In genomic region chr7:65037740-65038678, GRCh38 we compare ENCODE assay signal across 1 cellular context.
TF ChIP-seq lines count a peak whose summit lies in the region.

No MANE protein-coding gene starts in this region.

TF ChIP-seq in HepG2, 621 proteins besides CTCF, POLR2A, EP300 and RAD21 (continued from another document and continues in another):
- TF ChIP-seq ZNF280D (CRISPR knock-in tag; IDR thresholded peaks at IDR 0.05): no peak
- TF ChIP-seq ZNF30 (CRISPR knock-in tag; IDR thresholded peaks at IDR 0.05): no peak
- TF ChIP-seq ZBTB8A (CRISPR knock-in tag; IDR thresholded peaks at IDR 0.05; ENCODE audit: borderline replicate concordance, low read depth): no peak
- no peak for TF ChIP-seq ZNF775 (CRISPR knock-in tag; IDR thresholded peaks at IDR 0.05; ENCODE audit: borderline replicate concordance)
- TF ChIP-seq ZNF703 (CRISPR knock-in tag; IDR thresholded peaks at IDR 0.05; ENCODE audit: borderline replicate concordance): no peak
- no peak for TF ChIP-seq SKI (IDR thresholded peaks at IDR 0.05; ENCODE audit: partially characterized antibody)
- TF ChIP-seq RFX3 (CRISPR knock-in tag; IDR thresholded peaks at IDR 0.05): no peak
- TF ChIP-seq ZNF292 (CRISPR knock-in tag; IDR thresholded peaks at IDR 0.05; ENCODE audit: borderline replicate concordance, low read depth): no peak
- no peak for TF ChIP-seq ZNF441 (CRISPR knock-in tag; IDR thresholded peaks at IDR 0.05; ENCODE audit: borderline replicate concordance)
- TF ChIP-seq TEAD3 (CRISPR knock-in tag; optimal IDR thresholded peaks at IDR 0.05; ENCODE audit: borderline replicate concordance): no peak
- no peak for TF ChIP-seq U2AF1 (optimal IDR thresholded peaks at IDR 0.05; ENCODE audit: low read depth, low read length)
- TF ChIP-seq HNF1A (IDR thresholded peaks at IDR 0.05; ENCODE audit: low read depth): no peak
- no peak for TF ChIP-seq HNF1A (CRISPR knock-in tag; IDR thresholded peaks at IDR 0.05; ENCODE audit: borderline replicate concordance)
- no peak for TF ChIP-seq ZNF235 (CRISPR knock-in tag; IDR thresholded peaks at IDR 0.05; ENCODE audit: borderline replicate concordance)
- no peak for TF ChIP-seq RERE (CRISPR knock-in tag; IDR thresholded peaks at IDR 0.05; ENCODE audit: low read depth)
- TF ChIP-seq ZMYM4 (CRISPR knock-in tag; IDR thresholded peaks at IDR 0.05): no peak
- no peak for TF ChIP-seq ZNF333 (CRISPR knock-in tag; IDR thresholded peaks at IDR 0.05; ENCODE audit: borderline replicate concordance)
- no peak for TF ChIP-seq FIP1L1 (IDR thresholded peaks at IDR 0.05; ENCODE audit: borderline replicate concordance, insufficient read depth, low read depth, low read length)
- TF ChIP-seq RELA (CRISPR knock-in tag; IDR thresholded peaks at IDR 0.05): no peak
- no peak for TF ChIP-seq AHR (CRISPR knock-in tag; IDR thresholded peaks at IDR 0.05)
- peak; percentile 60 for TF ChIP-seq ZFX (CRISPR knock-in tag; IDR thresholded peaks at IDR 0.05; ENCODE audit: low read depth)
- no peak for TF ChIP-seq TERF1 (CRISPR knock-in tag; IDR thresholded peaks at IDR 0.05)
- TF ChIP-seq BRD4 (CRISPR knock-in tag; IDR thresholded peaks at IDR 0.05): no peak
- TF ChIP-seq ZBTB2 (CRISPR knock-in tag; IDR thresholded peaks at IDR 0.05; ENCODE audit: low read depth): peak; percentile 77
- no peak for TF ChIP-seq ZNF674 (CRISPR knock-in tag; IDR thresholded peaks at IDR 0.05; ENCODE audit: low read depth)
- TF ChIP-seq POLR2AphosphoS5 (IDR thresholded peaks at IDR 0.05; ENCODE audit: low read depth, low read length): peak; percentile 42; the same call in 1 of the 2 replicates
- TF ChIP-seq SPEN (CRISPR knock-in tag; IDR thresholded peaks at IDR 0.05; ENCODE audit: low read depth): peak; percentile 22; the same call in 1 of the 2 replicates
- no peak for TF ChIP-seq ZNF547 (CRISPR knock-in tag; IDR thresholded peaks at IDR 0.05)
- no peak for TF ChIP-seq ZBTB46 (CRISPR knock-in tag; IDR thresholded peaks at IDR 0.05; ENCODE audit: borderline replicate concordance)
- TF ChIP-seq ZNF687 (CRISPR knock-in tag; IDR thresholded peaks at IDR 0.05): peak; percentile 55
- TF ChIP-seq MAX (IDR thresholded peaks at IDR 0.05): 0 out of 2 replicates have a peak, but pooled peaks have one; percentile 13
- no peak for TF ChIP-seq ELK4 (CRISPR knock-in tag; IDR thresholded peaks at IDR 0.05; ENCODE audit: borderline replicate concordance)
- no peak for TF ChIP-seq SIX4 (CRISPR knock-in tag; IDR thresholded peaks at IDR 0.05)
- no peak for TF ChIP-seq SNRNP70 (IDR thresholded peaks at IDR 0.05; ENCODE audit: low read depth, low read length)
